In genomic region chr15:58360421-58361090, GRCh38 we compare ENCODE assay signal across 22 cellular contexts.
DNase-seq lines count a peak whose midpoint lies in the region; ATAC-seq and TF ChIP-seq lines count a peak whose summit lies in the region.
"Had no signal": no experiment of that assay in that cellular context is flagged by ENCODE, and none has a peak within 500 bp of the region (broad histone marks: within the 10 kb centered on the region; RNA-seq: fewer than 3 reads in every experiment).

No MANE protein-coding gene starts in this region.

- H3K27me3 ChIP-seq in RWPE2 (ENCODE audit: insufficient read depth, poor library complexity, severe bottlenecking) (no peaks in the 10 kb centered on the region), foreskin keratinocyte (no peaks in the 10 kb centered on the region), transverse colon (no peaks in the 10 kb centered on the region), right cardiac atrium (ENCODE audit: control insufficient read depth, insufficient read depth) (no peaks in the 10 kb centered on the region)
- H3K27me3 ChIP-seq: uterus had no signal

- H3K36me3 ChIP-seq in RWPE2 (ENCODE audit: low read depth) (no peaks in the 10 kb centered on the region), transverse colon (no peaks in the 10 kb centered on the region)
- H3K36me3 ChIP-seq: uterus had no signal

- ATAC-seq in RWPE2 (ENCODE audit: low read depth) (no peak), foreskin keratinocyte (no peak), GM19023 (IDR thresholded peaks at IDR 0.05; ENCODE audit: unreplicated experiment) (no peak), right cardiac atrium (no peak)
- ATAC-seq: activated CD4-positive, alpha-beta T cell treated with anti-CD3 and anti-CD28 coated beads for 36 hours; activated CD8-positive, alpha-beta T cell treated with anti-CD3 and anti-CD28 coated beads, Interleukin-2, amount 10 ng/mL, durations not matched to agents 7 days and 5 days; stimulated activated naive CD8-positive, alpha-beta T cell treated with anti-CD3 and anti-CD28 coated beads, Interleukin-15, Interleukin-2, amounts not matched to agents 100 U/mL and 50 U/mL, for 24 hours had no signal

- in situ Hi-C loops in transverse colon (cut with MboI; ENCODE audit: low pct_ligation_motif_present in 1 of 4, low pct_unique_long_range_greater_than_20kb in 1 of 4, low sequenced_read_pairs in 3 of 4), result no loop called here

- H3K27ac ChIP-seq in RWPE2 (ENCODE audit: poor library complexity, severe bottlenecking) (peak overlapping the region; percentile 37), foreskin keratinocyte (peak overlapping the region; percentile 13), transverse colon (peak overlapping the region; percentile 24 to 57 (median 46)), right cardiac atrium (ENCODE audit: low read length) (no peak overlapping the region)
- H3K27ac ChIP-seq: parathyroid adenoma, uterus had no signal

- TF ChIP-seq CTCF in RWPE2 (IDR thresholded peaks at IDR 0.05; ENCODE audit: poor library complexity, severe bottlenecking) (no peak), foreskin keratinocyte (conservative IDR thresholded peaks at IDR 0.05) (no peak), transverse colon (IDR thresholded peaks at IDR 0.05) (no peak)

- H3K4me3 ChIP-seq in RWPE2 (ENCODE audit: severe bottlenecking) (no peak overlapping the region), transverse colon (no peak overlapping the region), right cardiac atrium (ENCODE audit: low read length) (no peak overlapping the region)
- H3K4me3 ChIP-seq: uterus had no signal

- TF ChIP-seq EP300 in transverse colon (IDR thresholded peaks at IDR 0.05; ENCODE audit: low read depth), result no peak

- DNase-seq in EH (ENCODE audit: low read depth), result peak; percentile 37
- DNase-seq in RWPE2 (ENCODE audit: low spot score), result no peak
- DNase-seq in foreskin keratinocyte, result no peak
- no peak for DNase-seq in transverse colon
- DNase-seq in AG08396 (ENCODE audit: low spot score), result no peak
- no peak for DNase-seq in activated T-helper 1 cell treated with anti-CD3 and anti-CD28 coated beads, Interleukin-12 subunit alpha, Interleukin-12 subunit beta, Interleukin-2, Interleukin-4 antibody, amounts not matched to agents 30 ng/mL and 10 ng/mL and 1 ng/mL, durations not matched to agents 14 hours and 24 hours and 36 hours (ENCODE audit: low spot score)
- no peak for DNase-seq in right cardiac atrium
- DNase-seq: activated CD4-positive, alpha-beta T cell treated with anti-CD3 and anti-CD28 coated beads for 36 hours; activated CD8-positive, alpha-beta T cell treated with anti-CD3 and anti-CD28 coated beads, Interleukin-2, amount 10 ng/mL, durations not matched to agents 7 days and 5 days; activated naive CD4-positive, alpha-beta T cell treated with anti-CD3 and anti-CD28 coated beads, Interleukin-2, amount 50 U/mL, for 16 hours; mammary epithelial cell; NCI-H1092; NCI-H1694; NCI-H524; SHP77; stimulated activated CD4-positive, alpha-beta T cell treated with anti-CD3 and anti-CD28 coated beads, Interleukin-1b, Interleukin-23, amount 100 ng/mL, for 48 hours; stimulated activated naive CD8-positive, alpha-beta T cell treated with anti-CD3 and anti-CD28 coated beads, Interleukin-15, Interleukin-2, amounts not matched to agents 100 U/mL and 50 U/mL, for 24 hours; uterus had no signal

- peaks cover 11% of the 10 kb centered on the region for H3K9me3 Mint-ChIP-seq in activated T-helper 1 cell treated with anti-CD3 and anti-CD28 coated beads, Interleukin-12 subunit alpha, Interleukin-12 subunit beta, Interleukin-2, Interleukin-4 antibody, amounts not matched to agents 30 ng/mL and 10 ng/mL and 1 ng/mL, durations not matched to agents 14 hours and 24 hours and 36 hours

- H3K27me3 Mint-ChIP-seq in activated T-helper 1 cell treated with anti-CD3 and anti-CD28 coated beads, Interleukin-12 subunit alpha, Interleukin-12 subunit beta, Interleukin-2, Interleukin-4 antibody, amounts not matched to agents 30 ng/mL and 10 ng/mL and 1 ng/mL, durations not matched to agents 14 hours and 24 hours and 36 hours (ENCODE audit: insufficient read depth), result peaks cover 6% of the 10 kb centered on the region
- H3K27me3 Mint-ChIP-seq: activated CD4-positive, alpha-beta T cell treated with anti-CD3 and anti-CD28 coated beads for 36 hours had no signal

- H3K4me3 Mint-ChIP-seq in activated T-helper 1 cell treated with anti-CD3 and anti-CD28 coated beads, Interleukin-12 subunit alpha, Interleukin-12 subunit beta, Interleukin-2, Interleukin-4 antibody, amounts not matched to agents 30 ng/mL and 10 ng/mL and 1 ng/mL, durations not matched to agents 14 hours and 24 hours and 36 hours, result no peak overlapping the region
- H3K4me3 Mint-ChIP-seq: activated CD4-positive, alpha-beta T cell treated with anti-CD3 and anti-CD28 coated beads for 36 hours; activated CD8-positive, alpha-beta T cell treated with anti-CD3 and anti-CD28 coated beads, Interleukin-2, amount 10 ng/mL, durations not matched to agents 7 days and 5 days; T-helper 2 cell treated with Interferon-gamma antibody and Interleukin-4, amounts not matched to agents 5 μg/mL and 100 μg/mL, for 36 hours had no signal

- intact Hi-C loops in transverse colon (cut with DNase I; ENCODE audit: low total_unique reads) (no loop called here), right cardiac atrium (cut with DNase I) (no loop called here)
- intact Hi-C loops in activated T-helper 1 cell treated with anti-CD3 and anti-CD28 coated beads, Interleukin-12 subunit alpha, Interleukin-12 subunit beta, Interleukin-2, Interleukin-4 antibody, amounts not matched to agents 30 ng/mL and 10 ng/mL and 1 ng/mL, durations not matched to agents 14 hours and 24 hours and 36 hours (cut with micrococcal nuclease), result no loop called here

- H3K27ac Mint-ChIP-seq in activated T-helper 1 cell treated with anti-CD3 and anti-CD28 coated beads, Interleukin-12 subunit alpha, Interleukin-12 subunit beta, Interleukin-2, Interleukin-4 antibody, amounts not matched to agents 30 ng/mL and 10 ng/mL and 1 ng/mL, durations not matched to agents 14 hours and 24 hours and 36 hours, result no peak overlapping the region
- H3K27ac Mint-ChIP-seq: activated CD4-positive, alpha-beta T cell treated with anti-CD3 and anti-CD28 coated beads for 36 hours; activated T-helper 2 cell treated with anti-CD3 and anti-CD28 coated beads, Interferon-gamma antibody, Interleukin-2, Interleukin-4, amounts not matched to agents 10 μg/mL and 5 μg/mL and 100 μg/mL, durations not matched to agents 14 hours and 24 hours and 36 hours; T-helper 2 cell treated with Interferon-gamma antibody and Interleukin-4, amounts not matched to agents 5 μg/mL and 100 μg/mL, for 36 hours had no signal

- WGBS in transverse colon (ENCODE audit: low coverage in 1 of 2), 2 donors, result 89 to 100% methylated on average over 1 to 4 of the region's 4 CpGs
- WGBS in right cardiac atrium, result 93% methylated on average over 4 of the region's 4 CpGs

- H3K9me3 ChIP-seq in RWPE2 (ENCODE audit: severe bottlenecking), result no peaks in the 10 kb centered on the region
- H3K9me3 ChIP-seq in transverse colon, result peaks cover 0 to 5% of the 10 kb centered on the region in 2 donors
- no peaks in the 10 kb centered on the region for H3K9me3 ChIP-seq in right cardiac atrium (ENCODE audit: control insufficient read depth, low read length)
- H3K9me3 ChIP-seq: uterus had no signal

- peaks cover 46% of the 10 kb centered on the region for H3K4me1 Mint-ChIP-seq in activated T-helper 1 cell treated with anti-CD3 and anti-CD28 coated beads, Interleukin-12 subunit alpha, Interleukin-12 subunit beta, Interleukin-2, Interleukin-4 antibody, amounts not matched to agents 30 ng/mL and 10 ng/mL and 1 ng/mL, durations not matched to agents 14 hours and 24 hours and 36 hours (ENCODE audit: low read depth)

- H3K4me1 ChIP-seq in RWPE2 (ENCODE audit: insufficient read depth, poor library complexity, severe bottlenecking) (peaks cover 16% of the 10 kb centered on the region), foreskin keratinocyte (peaks cover 12% of the 10 kb centered on the region), transverse colon (peaks cover 0 to 16% (median 5%) of the 10 kb centered on the region in 4 donors), right cardiac atrium (ENCODE audit: control insufficient read depth, insufficient read depth, low read length) (peaks cover 2% of the 10 kb centered on the region)
- H3K4me1 ChIP-seq: parathyroid adenoma, uterus had no signal

- TF ChIP-seq POLR2A in transverse colon (IDR thresholded peaks at IDR 0.05), result no peak

- peaks cover 3% of the 10 kb centered on the region for H3K36me3 Mint-ChIP-seq in activated T-helper 1 cell treated with anti-CD3 and anti-CD28 coated beads, Interleukin-12 subunit alpha, Interleukin-12 subunit beta, Interleukin-2, Interleukin-4 antibody, amounts not matched to agents 30 ng/mL and 10 ng/mL and 1 ng/mL, durations not matched to agents 14 hours and 24 hours and 36 hours (ENCODE audit: low read depth)
